ENCODE assay signal across 1 cellular context in the genomic region with DNA sequence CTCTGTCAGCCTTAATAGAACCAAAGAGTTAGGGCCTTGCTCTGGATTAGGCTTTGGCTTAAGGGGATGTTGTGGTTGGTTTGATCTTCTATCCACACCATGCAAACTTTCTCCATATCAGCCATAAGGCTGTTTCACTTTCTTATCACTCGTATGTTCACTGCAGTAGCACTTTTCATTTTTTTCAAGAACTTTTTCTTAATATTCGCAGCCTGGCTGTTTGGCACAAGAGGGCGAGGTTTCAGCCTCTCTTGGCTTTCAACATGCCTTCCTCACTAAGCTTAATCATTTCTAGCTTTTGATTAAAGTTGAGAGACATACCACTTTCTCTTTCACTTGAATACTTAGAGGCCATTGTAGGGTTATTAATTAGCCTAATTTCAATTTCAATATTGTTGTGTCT.
TF ChIP-seq lines count a peak whose summit lies in the region.

No MANE protein-coding gene starts in this region.

TF ChIP-seq in GM12878, 131 proteins besides CTCF, POLR2A, EP300 and RAD21 (continued from another document):
- TF ChIP-seq, protein P1, sequence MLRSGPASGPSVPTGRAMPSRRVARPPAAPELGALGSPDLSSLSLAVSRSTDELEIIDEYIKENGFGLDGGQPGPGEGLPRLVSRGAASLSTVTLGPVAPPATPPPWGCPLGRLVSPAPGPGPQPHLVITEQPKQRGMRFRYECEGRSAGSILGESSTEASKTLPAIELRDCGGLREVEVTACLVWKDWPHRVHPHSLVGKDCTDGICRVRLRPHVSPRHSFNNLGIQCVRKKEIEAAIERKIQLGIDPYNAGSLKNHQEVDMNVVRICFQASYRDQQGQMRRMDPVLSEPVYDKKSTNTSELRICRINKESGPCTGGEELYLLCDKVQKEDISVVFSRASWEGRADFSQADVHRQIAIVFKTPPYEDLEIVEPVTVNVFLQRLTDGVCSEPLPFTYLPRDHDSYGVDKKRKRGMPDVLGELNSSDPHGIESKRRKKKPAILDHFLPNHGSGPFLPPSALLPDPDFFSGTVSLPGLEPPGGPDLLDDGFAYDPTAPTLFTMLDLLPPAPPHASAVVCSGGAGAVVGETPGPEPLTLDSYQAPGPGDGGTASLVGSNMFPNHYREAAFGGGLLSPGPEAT (IDR thresholded peaks at IDR 0.05; ENCODE audit: low read depth), result no peak
- TF ChIP-seq CHD4 (IDR thresholded peaks at IDR 0.05) (no peak), BMI1 (IDR thresholded peaks at IDR 0.05; ENCODE audit: borderline replicate concordance) (no peak), SUZ12 (IDR thresholded peaks at IDR 0.05; ENCODE audit: unreplicated experiment) (no peak), SMC3 (IDR thresholded peaks at IDR 0.05; ENCODE audit: borderline replicate concordance, low read length) (no peak), FOXK2 (IDR thresholded peaks at IDR 0.05) (no peak), SKIL (IDR thresholded peaks at IDR 0.05; ENCODE audit: low read depth, poor library complexity, severe bottlenecking) (no peak), ETV6 (conservative IDR thresholded peaks at IDR 0.05 in 1 of 2, IDR thresholded peaks at IDR 0.05 in 1 of 2; ENCODE audit: borderline replicate concordance in 1 of 2, low read depth in 1 of 2) (no peak), USF2 (IDR thresholded peaks at IDR 0.05; ENCODE audit: borderline replicate concordance, low read depth, low read length) (no peak), CHD2 (IDR thresholded peaks at IDR 0.05; ENCODE audit: borderline replicate concordance, low read depth, low read length) (no peak)
TF ChIP-seq in GM12878: peak in this region for 0.
